ENCODE assay signal across 7 cellular contexts in the genomic region with DNA sequence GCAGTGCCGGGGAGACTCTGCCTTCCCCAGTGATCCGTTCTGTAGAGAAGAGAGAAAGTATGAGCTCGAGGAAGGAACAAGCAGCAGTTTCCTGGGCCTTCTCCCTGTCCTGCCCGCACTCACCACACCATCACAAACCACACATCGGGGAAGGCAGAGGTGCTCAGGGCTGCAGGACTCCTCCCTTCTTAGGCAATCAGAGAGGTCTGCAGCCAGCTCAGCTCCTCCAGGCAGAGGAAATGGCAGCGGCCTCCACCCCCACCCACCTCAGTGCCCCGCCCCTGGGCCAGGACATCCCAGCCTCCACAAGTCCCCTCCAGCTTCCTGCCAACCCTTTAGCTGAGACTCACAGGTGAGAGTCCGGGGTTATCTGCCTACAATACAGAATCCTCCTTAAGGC. TPM values are rescaled to one million over a fixed set of nuclear protein-coding genes. Genes with fewer than 3 reads are reported as not detected.
DNase-seq lines count a peak whose midpoint lies in the region; ATAC-seq and TF ChIP-seq lines count a peak whose summit lies in the region.

No MANE protein-coding gene starts in this region.

- TF ChIP-seq POLR2A in stomach (IDR thresholded peaks at IDR 0.05): no peak

- intact Hi-C loops in stomach (cut with DNase I; ENCODE audit: low total_unique reads): loop anchor here (5.0 kb wide), 1 partner anchor 96 kb away; no protein-coding TSS in a partner anchor

- no peaks in the 10 kb centered on the region for H3K9me3 ChIP-seq in stomach

- no peak for TF ChIP-seq EP300 in stomach (IDR thresholded peaks at IDR 0.05)

- DNase-seq in NOMO-1 treated with dmso at 0.1 percent for 144 hours (lab: John Stamatoyannopoulos, UW; ENCODE audit: unreplicated experiment) (peak; percentile 56), kidney tubule cell (ENCODE audit: low spot score) (peak; percentile 69), stomach (peak; percentile 46), C1 segment of cervical spinal cord (lab: John Stamatoyannopoulos, UW) (no peak), NCI-H748 treated with DMSO at 0.1 percent for 48 hours (lab: John Stamatoyannopoulos, UW) (no peak)
- DNase-seq in activated T-cell treated with anti-CD3 and anti-CD28 coated beads, Interleukin-2, amount 50 U/mL, for 48 hours: peak; percentile 66 to 76

- no peak for ATAC-seq in GM18858 (IDR thresholded peaks at IDR 0.05; ENCODE audit: unreplicated experiment)

- WGBS in stomach, 5 donors: 49 to 79% (median 64%) methylated on average over 7 to 8 of the region's 8 CpGs

- H3K4me1 ChIP-seq in stomach: peaks cover 20 to 64% (median 46%) of the 10 kb centered on the region in 4 donors

- no peak for TF ChIP-seq CTCF in stomach (IDR thresholded peaks at IDR 0.05)

- H3K36me3 ChIP-seq in stomach: peaks cover 30 to 61% (median 57%) of the 10 kb centered on the region in 4 donors

- H3K4me3 ChIP-seq in stomach: no peak overlapping the region

- H3K27ac ChIP-seq in stomach: peak overlapping the region in 2 of 5 donors; percentile 93 to 94

- H3K27me3 ChIP-seq in stomach: no peaks in the 10 kb centered on the region

RNA-seq across cellular contexts. Expression of a gene that starts 2.0 kb away (rescaled TPM):
- 10 to 100 TPM in 1 of 5 donors, 1 to 10 TPM in 3, not detected in 1; 2.4 to 11.0 (median 5.3) TPM for total RNA-seq in stomach
- polyA plus RNA-seq in stomach: 1 to 10 TPM; 1.4 to 2.7 (median 2.2) TPM

RNA-seq across cellular contexts. Expression of a gene that starts 2.7 kb away (rescaled TPM):
- 10 to 100 TPM in 2 of 5 donors, 1 to 10 TPM in 3; 4.1 to 54.0 (median 8.1) TPM for total RNA-seq in stomach
- polyA plus RNA-seq in stomach: 10 to 100 TPM; 18.9 to 28.6 (median 28.0) TPM

RNA-seq across cellular contexts. Expression of a gene that starts 27.1 kb away (rescaled TPM):
- total RNA-seq in stomach: 100 to 1,000 TPM in 1 of 5 donors, 10 to 100 TPM in 4; 19.3 to 140 (median 43.3) TPM
- 10 to 100 TPM in 2 of 3 donors, 1 to 10 TPM in 1; 8.1 to 24.0 (median 15.5) TPM for polyA plus RNA-seq in stomach

RNA-seq across cellular contexts. Expression of a gene that starts 27.6 kb away (rescaled TPM):
- total RNA-seq in stomach: 10 to 100 TPM in 1 of 5 donors, under 1 TPM in 1, not detected in 3; 0.73 to 18.0 TPM
- under 1 TPM in 1 of 3 donors, not detected in 2; 0.08 TPM for polyA plus RNA-seq in stomach

Comparison
In these comparisons a context has a peak if more than half of its experiments do, and no peak if none do; other contexts are left out.
1. DNase-seq: peak in NOMO-1 treated with dmso at 0.1 percent for 144 hours (single experiment), activated T-cell treated with anti-CD3 and anti-CD28 coated beads, Interleukin-2, amount 50 U/mL, for 48 hours (2 of 2), kidney tubule cell (single experiment) and stomach (single experiment); none in C1 segment of cervical spinal cord (0 of 14) and NCI-H748 treated with DMSO at 0.1 percent for 48 hours (single experiment).